Comparison of ENCODE assay signal across 8 cellular contexts in the genomic region with DNA sequence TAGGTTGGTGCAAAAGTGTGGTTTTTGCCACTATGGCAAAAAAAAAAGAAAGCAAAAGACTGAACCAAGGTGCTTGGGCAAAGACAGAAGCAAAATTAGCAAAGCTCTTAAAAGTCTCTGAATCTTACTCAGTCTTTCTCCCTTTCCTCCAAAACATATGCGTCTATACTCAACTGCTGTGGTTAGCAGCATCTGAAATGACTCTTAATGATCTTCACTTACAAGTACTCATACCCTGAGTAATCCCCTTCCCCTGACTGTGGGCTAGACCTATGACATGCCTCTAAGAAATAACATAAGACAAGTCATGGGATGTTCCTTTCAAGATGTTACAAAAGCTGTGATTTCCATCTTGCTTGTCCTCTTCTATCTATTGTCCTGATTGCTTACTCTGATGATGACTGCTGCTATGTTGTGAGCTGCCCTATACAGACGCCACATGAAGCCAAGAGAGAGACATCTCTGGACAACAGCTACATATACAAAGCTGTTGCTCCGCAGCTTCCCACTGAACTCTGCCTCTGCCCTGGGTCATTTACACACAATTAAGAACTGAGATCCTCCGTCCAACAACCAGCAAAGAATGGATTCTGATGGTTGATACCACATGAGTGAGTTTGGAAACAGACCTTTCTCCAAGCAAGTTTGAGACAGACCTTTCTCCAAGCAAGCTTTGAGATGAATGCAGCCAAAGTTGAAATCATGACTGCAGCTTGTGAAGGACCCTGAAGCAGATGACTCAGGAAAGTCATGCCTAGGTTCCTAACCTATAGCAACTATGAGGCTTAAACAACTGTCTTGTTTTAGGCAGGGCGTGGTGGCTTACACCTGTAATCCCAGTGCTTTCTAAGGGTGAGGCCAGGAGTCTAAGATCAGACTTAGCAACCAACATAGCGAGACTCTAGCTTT. TPM values are rescaled to one million over a fixed set of nuclear protein-coding genes. Genes with fewer than 3 reads are reported as not detected.
DNase-seq lines count a peak whose midpoint lies in the region; ATAC-seq, FAIRE-seq and TF ChIP-seq lines count a peak whose summit lies in the region.

No MANE protein-coding gene starts in this region.

- FAIRE-seq in frontal cortex (lab: Jason Lieb, UNC): no peak

- POLR2A ChIA-PET in HEK293 (lab: Yijun Ruan, JAX): no interaction called here
- POLR2A ChIA-PET in activated CD8-positive, alpha-beta T cell treated with anti-CD3 and anti-CD28 coated beads, Interleukin-2, amount 10 ng/mL, durations not matched to agents 7 days and 5 days (lab: Charles Lee): interaction anchor here (0.6 to 0.9 kb wide), 2 partner anchors 207 to 1098 kb away, joined by 3 read pairs; a partner anchor contains a TSS

- no peak overlapping the region for H3K27ac ChIP-seq in HEK293 (ENCODE audit: extremely low read depth, low read depth, low read length)

- H3K4me1 ChIP-seq in HEK293 (ENCODE audit: control insufficient read depth, insufficient read depth, low read length): peaks cover 39% of the 10 kb centered on the region

- CTCF ChIA-PET in HEK293 (lab: Yijun Ruan, JAX): interaction anchor here (1.4 kb wide), 1 partner anchor 25 kb away, joined by 3 read pairs; no protein-coding TSS in a partner anchor
- CTCF ChIA-PET in activated CD8-positive, alpha-beta T cell treated with anti-CD3 and anti-CD28 coated beads, Interleukin-2, amount 10 ng/mL, durations not matched to agents 7 days and 5 days (lab: Charles Lee): interaction anchor here (0.7 to 1.5 kb wide), 7 partner anchors 10 to 209 kb away, joined by 3 to 6 read pairs (median 4); no protein-coding TSS in a partner anchor

- in situ Hi-C loops in GM13977 (cut with MboI; ENCODE audit: low pct_unique_long_range_greater_than_20kb, low sequenced_read_pairs, unreplicated experiment): no loop called here

- peaks cover 0 to 30% of the 10 kb centered on the region in 2 experiments; a peak in 1 of 3 replicates for H3K36me3 ChIP-seq in HEK293 (ENCODE audit: control insufficient read depth in 2 of 2, insufficient read depth in 1 of 2, low read length in 2 of 2)

- no peaks in the 10 kb centered on the region for H3K27me3 Mint-ChIP-seq in activated CD8-positive, alpha-beta T cell treated with anti-CD3 and anti-CD28 coated beads, Interleukin-2, amount 10 ng/mL, durations not matched to agents 7 days and 5 days (ENCODE audit: low read depth)
- no peaks in the 10 kb centered on the region for H3K27me3 Mint-ChIP-seq in natural killer cell treated with Interleukin-12 subunit alpha and Interleukin-12 subunit beta and Interleukin-15 and Interleukin-18, amount 100 ng/mL, for 72 hours

- H3K4me3 Mint-ChIP-seq in activated CD8-positive, alpha-beta T cell treated with anti-CD3 and anti-CD28 coated beads, Interleukin-2, amount 10 ng/mL, durations not matched to agents 7 days and 5 days: no peak overlapping the region
- peak overlapping the region; percentile 42 for H3K4me3 Mint-ChIP-seq in natural killer cell treated with Interleukin-12 subunit alpha and Interleukin-12 subunit beta and Interleukin-15 and Interleukin-18, amount 100 ng/mL, for 72 hours

- peak; percentile 73 for ATAC-seq in activated CD8-positive, alpha-beta T cell treated with anti-CD3 and anti-CD28 coated beads, Interleukin-2, amount 10 ng/mL, durations not matched to agents 7 days and 5 days
- peak; percentile 96 to 99 for ATAC-seq in natural killer cell treated with Interleukin-12 subunit alpha and Interleukin-12 subunit beta and Interleukin-15 and Interleukin-18, amount 100 ng/mL, for 72 hours
- ATAC-seq in GM21737 (IDR thresholded peaks at IDR 0.05; ENCODE audit: unreplicated experiment): no peak

- H3K4me3 ChIP-seq in HEK293 (ENCODE audit: low read depth, low read length): no peak overlapping the region

- peaks cover 51% of the 10 kb centered on the region for H3K4me1 Mint-ChIP-seq in activated CD8-positive, alpha-beta T cell treated with anti-CD3 and anti-CD28 coated beads, Interleukin-2, amount 10 ng/mL, durations not matched to agents 7 days and 5 days (ENCODE audit: low read depth)
- peaks cover 54 to 57% of the 10 kb centered on the region in 2 donors for H3K4me1 Mint-ChIP-seq in natural killer cell treated with Interleukin-12 subunit alpha and Interleukin-12 subunit beta and Interleukin-15 and Interleukin-18, amount 100 ng/mL, for 72 hours (ENCODE audit: low read depth in 2 of 2)

- H3K27ac Mint-ChIP-seq in activated CD8-positive, alpha-beta T cell treated with anti-CD3 and anti-CD28 coated beads, Interleukin-2, amount 10 ng/mL, durations not matched to agents 7 days and 5 days: peak overlapping the region; percentile 4
- peak overlapping the region; percentile 15 to 23 for H3K27ac Mint-ChIP-seq in natural killer cell treated with Interleukin-12 subunit alpha and Interleukin-12 subunit beta and Interleukin-15 and Interleukin-18, amount 100 ng/mL, for 72 hours

- peaks cover 35% of the 10 kb centered on the region for H3K36me3 Mint-ChIP-seq in activated CD8-positive, alpha-beta T cell treated with anti-CD3 and anti-CD28 coated beads, Interleukin-2, amount 10 ng/mL, durations not matched to agents 7 days and 5 days (ENCODE audit: low read depth)
- peaks cover 7% of the 10 kb centered on the region for H3K36me3 Mint-ChIP-seq in natural killer cell treated with Interleukin-12 subunit alpha and Interleukin-12 subunit beta and Interleukin-15 and Interleukin-18, amount 100 ng/mL, for 72 hours

- TF ChIP-seq CTCF in GM13977 (IDR thresholded peaks at IDR 0.05; ENCODE audit: extremely low read depth, insufficient read depth, missing control alignments) (no peak), HEK293 (tag by site-specific recombination; IDR thresholded peaks at IDR 0.05) (no peak)

- no peaks in the 10 kb centered on the region for H3K9me3 Mint-ChIP-seq in activated CD8-positive, alpha-beta T cell treated with anti-CD3 and anti-CD28 coated beads, Interleukin-2, amount 10 ng/mL, durations not matched to agents 7 days and 5 days (ENCODE audit: insufficient read depth)
- H3K9me3 Mint-ChIP-seq in natural killer cell treated with Interleukin-12 subunit alpha and Interleukin-12 subunit beta and Interleukin-15 and Interleukin-18, amount 100 ng/mL, for 72 hours: no peaks in the 10 kb centered on the region

- DNase-seq in GM13977 (ENCODE audit: low spot score) (peak; percentile 28), NCI-H2107 treated with DMSO at 0.1 percent for 48 hours (lab: John Stamatoyannopoulos, UW; ENCODE audit: unreplicated experiment) (no peak), frontal cortex (ENCODE audit: low spot score in 2 of 2) (no peak), CD1c-positive myeloid dendritic cell (ENCODE audit: extremely low spot score) (no peak)
- DNase-seq in activated CD8-positive, alpha-beta T cell treated with anti-CD3 and anti-CD28 coated beads, Interleukin-2, amount 10 ng/mL, durations not matched to agents 7 days and 5 days: peak; percentile 25
- DNase-seq in natural killer cell treated with Interleukin-12 subunit alpha and Interleukin-12 subunit beta and Interleukin-15 and Interleukin-18, amount 100 ng/mL, for 72 hours (ENCODE audit: low spot score): no peak

- H3K9me3 ChIP-seq in HEK293 (ENCODE audit: control insufficient read depth, insufficient read depth, low read depth, low read length): no peaks in the 10 kb centered on the region

TF ChIP-seq in HEK293, 187 proteins besides CTCF, POLR2A, EP300 and RAD21 (continues in another document):
- TF ChIP-seq ZNF223 (tag by site-specific recombination; IDR thresholded peaks at IDR 0.05): no peak
- TF ChIP-seq, protein P1, sequence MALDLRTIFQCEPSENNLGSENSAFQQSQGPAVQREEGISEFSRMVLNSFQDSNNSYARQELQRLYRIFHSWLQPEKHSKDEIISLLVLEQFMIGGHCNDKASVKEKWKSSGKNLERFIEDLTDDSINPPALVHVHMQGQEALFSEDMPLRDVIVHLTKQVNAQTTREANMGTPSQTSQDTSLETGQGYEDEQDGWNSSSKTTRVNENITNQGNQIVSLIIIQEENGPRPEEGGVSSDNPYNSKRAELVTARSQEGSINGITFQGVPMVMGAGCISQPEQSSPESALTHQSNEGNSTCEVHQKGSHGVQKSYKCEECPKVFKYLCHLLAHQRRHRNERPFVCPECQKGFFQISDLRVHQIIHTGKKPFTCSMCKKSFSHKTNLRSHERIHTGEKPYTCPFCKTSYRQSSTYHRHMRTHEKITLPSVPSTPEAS (tag by site-specific recombination; IDR thresholded peaks at IDR 0.05): no peak
- TF ChIP-seq, protein P2, sequence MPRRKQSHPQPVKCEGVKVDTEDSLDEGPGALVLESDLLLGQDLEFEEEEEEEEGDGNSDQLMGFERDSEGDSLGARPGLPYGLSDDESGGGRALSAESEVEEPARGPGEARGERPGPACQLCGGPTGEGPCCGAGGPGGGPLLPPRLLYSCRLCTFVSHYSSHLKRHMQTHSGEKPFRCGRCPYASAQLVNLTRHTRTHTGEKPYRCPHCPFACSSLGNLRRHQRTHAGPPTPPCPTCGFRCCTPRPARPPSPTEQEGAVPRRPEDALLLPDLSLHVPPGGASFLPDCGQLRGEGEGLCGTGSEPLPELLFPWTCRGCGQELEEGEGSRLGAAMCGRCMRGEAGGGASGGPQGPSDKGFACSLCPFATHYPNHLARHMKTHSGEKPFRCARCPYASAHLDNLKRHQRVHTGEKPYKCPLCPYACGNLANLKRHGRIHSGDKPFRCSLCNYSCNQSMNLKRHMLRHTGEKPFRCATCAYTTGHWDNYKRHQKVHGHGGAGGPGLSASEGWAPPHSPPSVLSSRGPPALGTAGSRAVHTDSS (tag by site-specific recombination; IDR thresholded peaks at IDR 0.05): no peak
- TF ChIP-seq PRDM1 (tag by site-specific recombination; IDR thresholded peaks at IDR 0.05): peak; percentile 19; the same call in 1 of the 2 replicates
- TF ChIP-seq ZNF184 (tag by site-specific recombination; IDR thresholded peaks at IDR 0.05): no peak
- peak; percentile 77; the same call in 1 of the 2 replicates for TF ChIP-seq ZNF600 (tag by site-specific recombination; IDR thresholded peaks at IDR 0.05)
- TF ChIP-seq, protein P3, sequence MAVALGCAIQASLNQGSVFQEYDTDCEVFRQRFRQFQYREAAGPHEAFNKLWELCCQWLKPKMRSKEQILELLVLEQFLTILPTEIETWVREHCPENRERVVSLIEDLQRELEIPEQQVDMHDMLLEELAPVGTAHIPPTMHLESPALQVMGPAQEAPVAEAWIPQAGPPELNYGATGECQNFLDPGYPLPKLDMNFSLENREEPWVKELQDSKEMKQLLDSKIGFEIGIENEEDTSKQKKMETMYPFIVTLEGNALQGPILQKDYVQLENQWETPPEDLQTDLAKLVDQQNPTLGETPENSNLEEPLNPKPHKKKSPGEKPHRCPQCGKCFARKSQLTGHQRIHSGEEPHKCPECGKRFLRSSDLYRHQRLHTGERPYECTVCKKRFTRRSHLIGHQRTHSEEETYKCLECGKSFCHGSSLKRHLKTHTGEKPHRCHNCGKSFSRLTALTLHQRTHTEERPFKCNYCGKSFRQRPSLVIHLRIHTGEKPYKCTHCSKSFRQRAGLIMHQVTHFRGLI (tag by site-specific recombination; IDR thresholded peaks at IDR 0.05): no peak

RNA-seq across cellular contexts. Expression of a gene that starts 55.2 kb away (rescaled TPM):
- 10 to 100 TPM; 91.0 to 94.9 TPM for total RNA-seq in activated CD8-positive, alpha-beta T cell treated with anti-CD3 and anti-CD28 coated beads, Interleukin-2, amount 10 ng/mL, durations not matched to agents 7 days and 5 days
- 100 to 1,000 TPM; 134 to 180 TPM for total RNA-seq in natural killer cell treated with Interleukin-12 subunit alpha and Interleukin-12 subunit beta and Interleukin-15 and Interleukin-18, amount 100 ng/mL, for 72 hours
- 123 TPM for total RNA-seq in frontal cortex

Comparison
In these comparisons a context has a peak if more than half of its experiments do, and no peak if none do; other contexts are left out.
1. DNase-seq: peak in GM13977 (single experiment) and activated CD8-positive, alpha-beta T cell treated with anti-CD3 and anti-CD28 coated beads, Interleukin-2, amount 10 ng/mL, durations not matched to agents 7 days and 5 days (single experiment); none in natural killer cell treated with Interleukin-12 subunit alpha and Interleukin-12 subunit beta and Interleukin-15 and Interleukin-18, amount 100 ng/mL, for 72 hours (single experiment), NCI-H2107 treated with DMSO at 0.1 percent for 48 hours (single experiment), frontal cortex (0 of 2) and CD1c-positive myeloid dendritic cell (single experiment).